ENCODE assay signal across 21 cellular contexts in the genomic region with DNA sequence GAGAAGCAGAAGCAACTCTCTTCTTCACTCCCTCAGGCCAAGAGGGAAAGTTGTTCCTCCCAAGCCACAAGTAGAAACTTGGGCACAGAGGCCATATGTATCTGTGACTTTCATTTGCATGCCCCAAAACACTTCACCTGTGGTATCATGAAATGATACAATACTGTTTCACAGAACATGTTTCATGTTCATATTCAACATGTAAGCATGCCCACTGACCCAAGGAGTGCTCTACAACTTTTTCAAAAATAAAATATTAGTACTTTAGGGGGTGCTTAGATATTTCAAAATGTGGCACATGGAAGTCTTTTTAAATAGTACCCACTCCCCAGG.
DNase-seq lines count a peak whose midpoint lies in the region; ATAC-seq and TF ChIP-seq lines count a peak whose summit lies in the region.
"Had no signal": no experiment of that assay in that cellular context is flagged by ENCODE, and none has a peak within 500 bp of the region (broad histone marks: within the 10 kb centered on the region; RNA-seq: fewer than 3 reads in every experiment).

No MANE protein-coding gene starts in this region.

- H3K4me1 Mint-ChIP-seq in activated B cell treated with CpG ODN at 0.5 μM for 24 hours = peaks cover 35% of the 10 kb centered on the region

- H3K36me3 Mint-ChIP-seq in activated B cell treated with CpG ODN at 0.5 μM for 24 hours (ENCODE audit: low read depth) = peaks cover 39% of the 10 kb centered on the region
- H3K36me3 Mint-ChIP-seq: CD4-positive, alpha-beta memory T cell had no signal

- peaks cover 0 to 9% of the 10 kb centered on the region in 2 donors for H3K9me3 ChIP-seq in stomach smooth muscle (ENCODE audit: control insufficient read depth in 2 of 2, low read length in 2 of 2)
- H3K9me3 ChIP-seq in right atrium auricular region = peaks cover 0 to 18% of the 10 kb centered on the region in 2 donors

- intact Hi-C loops in activated B cell treated with CpG ODN at 0.5 μM for 24 hours (cut with micrococcal nuclease) = loop anchor here (2.0 kb wide), 2 partner anchors 31 to 97 kb away; no protein-coding TSS in a partner anchor

- ATAC-seq in GM18502 (IDR thresholded peaks at IDR 0.05; ENCODE audit: poor library complexity, unreplicated experiment) (peak; percentile 44), HG02610 (IDR thresholded peaks at IDR 0.05; ENCODE audit: unreplicated experiment) (peak; percentile 60), activated B cell treated with CpG ODN at 0.5 μM for 24 hours (ENCODE audit: low read depth) (no peak), GM18870 (IDR thresholded peaks at IDR 0.05; ENCODE audit: unreplicated experiment) (no peak)
- ATAC-seq: GM23338 had no signal

- H3K4me1 ChIP-seq in stomach smooth muscle (ENCODE audit: control insufficient read depth, insufficient read depth, low read length) = peaks cover 9% of the 10 kb centered on the region
- no peaks in the 10 kb centered on the region for H3K4me1 ChIP-seq in right atrium auricular region

- H3K4me3 ChIP-seq in stomach smooth muscle (ENCODE audit: low read length in 2 of 2) = no peak overlapping the region
- H3K4me3 ChIP-seq in right atrium auricular region = no peak overlapping the region
- H3K4me3 ChIP-seq: GM23338 had no signal

- CTCF ChIA-PET in activated B cell treated with CpG ODN at 0.5 μM for 24 hours (lab: Charles Lee) = no interaction called here

- POLR2A ChIA-PET in activated B cell treated with CpG ODN at 0.5 μM for 24 hours (lab: Charles Lee) = interaction anchor here (1.6 kb wide), 1 partner anchor 97 kb away, joined by 3 read pairs; no protein-coding TSS in a partner anchor

- no peak overlapping the region for H3K4me3 Mint-ChIP-seq in activated B cell treated with CpG ODN at 0.5 μM for 24 hours
- H3K4me3 Mint-ChIP-seq: CD4-positive, alpha-beta memory T cell; GM23338; H9 had no signal

- peak overlapping the region; percentile 74 for H3K27ac Mint-ChIP-seq in activated B cell treated with CpG ODN at 0.5 μM for 24 hours
- H3K27ac Mint-ChIP-seq: CD4-positive, alpha-beta memory T cell; GM23338 had no signal

- H3K9me3 Mint-ChIP-seq in activated B cell treated with CpG ODN at 0.5 μM for 24 hours = peaks cover 7% of the 10 kb centered on the region

- no peaks in the 10 kb centered on the region for H3K27me3 Mint-ChIP-seq in activated B cell treated with CpG ODN at 0.5 μM for 24 hours
- H3K27me3 Mint-ChIP-seq: CD4-positive, alpha-beta memory T cell had no signal

- no peaks in the 10 kb centered on the region for H3K36me3 ChIP-seq in stomach smooth muscle (ENCODE audit: control insufficient read depth in 2 of 2, insufficient read depth in 2 of 2, low read length in 2 of 2)
- H3K36me3 ChIP-seq in right atrium auricular region = no peaks in the 10 kb centered on the region

- DNase-seq in activated B cell treated with CpG ODN at 0.5 μM for 24 hours = no peak
- no peak for DNase-seq in right atrium auricular region (ENCODE audit: low spot score)
- no peak for DNase-seq in effector CD8-positive, alpha-beta T cell (lab: John Stamatoyannopoulos, UW)
- DNase-seq: C1 segment of cervical spinal cord; CD4-positive, alpha-beta memory T cell; DMS53; H9; IMR-90; KG1; MM.1S; NCI-H2029 treated with DMSO at 0.1 percent for 48 hours; NCI-H226; SHP77 treated with DMSO at 0.1 percent for 48 hours; SW 1271 had no signal

- H3K27ac ChIP-seq in stomach smooth muscle (ENCODE audit: low read length) (peak overlapping the region; percentile 31), right atrium auricular region (no peak overlapping the region)
- H3K27ac ChIP-seq: RWPE1, SK-N-MC had no signal

- no peaks in the 10 kb centered on the region for H3K27me3 ChIP-seq in stomach smooth muscle (ENCODE audit: control insufficient read depth in 1 of 2, insufficient read depth in 2 of 2, low read length in 2 of 2)
- H3K27me3 ChIP-seq in right atrium auricular region = no peaks in the 10 kb centered on the region

- TF ChIP-seq CTCF in activated B cell treated with CpG ODN at 0.5 μM for 24 hours (IDR thresholded peaks at IDR 0.05) (no peak), right atrium auricular region (IDR thresholded peaks at IDR 0.05) (no peak)

- no peak overlapping the region for H3K9ac ChIP-seq in stomach smooth muscle (ENCODE audit: low read length in 2 of 2)

Comparison
In these comparisons a context has a peak if more than half of its experiments do, and no peak if none do; other contexts are left out.
1. ATAC-seq: peak in GM18502 (single experiment) and HG02610 (single experiment); none in activated B cell treated with CpG ODN at 0.5 μM for 24 hours (single experiment) and GM18870 (single experiment).